In genomic region chr12:49089831-49090773, GRCh38 we compare ENCODE assay signal across 9 cellular contexts. TPM values are rescaled to one million over a fixed set of nuclear protein-coding genes. Genes with fewer than 3 reads are reported as not detected.
A peak's percentile ranks its signal among the peaks of the same experiment; 100 is the strongest.
DNase-seq lines count a peak whose midpoint lies in the region; ATAC-seq, FAIRE-seq and TF ChIP-seq lines count a peak whose summit lies in the region.
"Had no signal": no experiment of that assay in that cellular context is flagged by ENCODE, and none has a peak within 500 bp of the region (broad histone marks: within the 10 kb centered on the region; RNA-seq: fewer than 3 reads in every experiment).

No MANE protein-coding gene starts in this region.

- H3K27me3 ChIP-seq in fibroblast of lung (ENCODE audit: control insufficient read depth, insufficient read depth, low read length), result peaks cover 20% of the 10 kb centered on the region

- TF ChIP-seq CTCF in AG09319 (IDR thresholded peaks at IDR 0.05; ENCODE audit: low read depth, low read length) (peak; percentile 33), activated B cell treated with CpG ODN at 0.5 μM for 24 hours (IDR thresholded peaks at IDR 0.05) (no peak), fibroblast of lung (conservative IDR thresholded peaks at IDR 0.05 in 1 of 2, IDR thresholded peaks at IDR 0.05 in 1 of 2; ENCODE audit: low read depth in 1 of 2, low read length in 2 of 2) (peak in 1 of 2 donors; percentile 27), neural crest cell (conservative IDR thresholded peaks at IDR 0.05) (peak; percentile 37)

- peak overlapping the region; percentile 78 for H3K4me2 ChIP-seq in fibroblast of lung (ENCODE audit: extremely low read depth, insufficient read depth, low read length)

- H3K4me3 Mint-ChIP-seq in activated B cell treated with CpG ODN at 0.5 μM for 24 hours (peak overlapping the region; percentile 75), neural crest cell (peak overlapping the region; percentile 80)

- H3K9me3 Mint-ChIP-seq in activated B cell treated with CpG ODN at 0.5 μM for 24 hours (no peaks in the 10 kb centered on the region), neural crest cell (no peaks in the 10 kb centered on the region)

- peak overlapping the region; percentile 34 for H2AFZ ChIP-seq in fibroblast of lung (ENCODE audit: low read length)

- no peaks in the 10 kb centered on the region for H3K36me3 ChIP-seq in fibroblast of lung (ENCODE audit: control insufficient read depth, insufficient read depth, low read length)

- CTCF ChIA-PET in activated B cell treated with CpG ODN at 0.5 μM for 24 hours (lab: Charles Lee), result interaction anchor here (1.0 to 6.5 kb wide), 7 partner anchors 8 to 145 kb away, joined by 3 to 79 read pairs (median 19); partner anchors contain the start of gene RHEBL1

- ATAC-seq in activated B cell treated with CpG ODN at 0.5 μM for 24 hours (ENCODE audit: low read depth), result no peak
- no peak for ATAC-seq in HG03045 (IDR thresholded peaks at IDR 0.05; ENCODE audit: unreplicated experiment)
- ATAC-seq in HG02884 (IDR thresholded peaks at IDR 0.05; ENCODE audit: unreplicated experiment), result no peak

- no peaks in the 10 kb centered on the region for H4K20me1 ChIP-seq in fibroblast of lung (ENCODE audit: control insufficient read depth, extremely low read depth, insufficient read depth, low read length)

- H3K27ac ChIP-seq in fibroblast of lung (ENCODE audit: insufficient read depth, low read length), result no peak overlapping the region

- POLR2A ChIA-PET in activated B cell treated with CpG ODN at 0.5 μM for 24 hours (lab: Charles Lee), result interaction anchor here (0.5 to 5.0 kb wide), 5 partner anchors 20 to 172 kb away, joined by 4 to 44 read pairs (median 9); partner anchors contain the start of genes RHEBL1, TUBA1A and TUBA1B

- no peak for TF ChIP-seq POLR2A in GM12891 (IDR thresholded peaks at IDR 0.05; ENCODE audit: low read depth, low read length)

- H3K27ac Mint-ChIP-seq in activated B cell treated with CpG ODN at 0.5 μM for 24 hours (no peak overlapping the region), neural crest cell (ENCODE audit: unreplicated experiment) (peak overlapping the region; percentile 83)

- H3K27me3 Mint-ChIP-seq in activated B cell treated with CpG ODN at 0.5 μM for 24 hours (peaks cover 55% of the 10 kb centered on the region), neural crest cell (ENCODE audit: low read depth) (peaks cover 64% of the 10 kb centered on the region)

- H3K4me1 Mint-ChIP-seq in activated B cell treated with CpG ODN at 0.5 μM for 24 hours (peaks cover 58% of the 10 kb centered on the region), neural crest cell (peaks cover 55% of the 10 kb centered on the region)

- peak overlapping the region in 3 of 4 experiments; percentile 36 to 51 (median 37) for H3K4me3 ChIP-seq in fibroblast of lung (replicated peaks in 1 of 4; ENCODE audit: control extremely low read depth in 1 of 4, insufficient read depth in 1 of 4, low read depth in 3 of 4, low read length in 4 of 4)

- no peaks in the 10 kb centered on the region for H3K79me2 ChIP-seq in fibroblast of lung (ENCODE audit: control insufficient read depth, insufficient read depth, low read length)

- no peak for DNase-seq in AG09319 (ENCODE audit: extremely low read depth, low read depth)
- peak; percentile 15 for DNase-seq in HCEC 1CT
- peak; percentile 48 for DNase-seq in activated B cell treated with CpG ODN at 0.5 μM for 24 hours
- DNase-seq in fibroblast of lung (ENCODE audit: low read depth in 2 of 2), result peak; percentile 36 to 57
- DNase-seq in neural crest cell (ENCODE audit: low read depth, low spot score), result peak; percentile 36
- no peak for DNase-seq in GM12891 (ENCODE audit: insufficient read length, low spot score)

- H3K36me3 Mint-ChIP-seq in activated B cell treated with CpG ODN at 0.5 μM for 24 hours (ENCODE audit: low read depth) (no peaks in the 10 kb centered on the region), neural crest cell (ENCODE audit: low read depth) (no peaks in the 10 kb centered on the region)

- no peak for FAIRE-seq in GM12891 (lab: Jason Lieb, UNC)
- FAIRE-seq: islet of Langerhans had no signal

- no peak overlapping the region for H3K9ac ChIP-seq in fibroblast of lung (ENCODE audit: insufficient read depth, low read length)

- peaks cover 9% of the 10 kb centered on the region for H3K4me1 ChIP-seq in fibroblast of lung (ENCODE audit: control insufficient read depth, extremely low read depth, insufficient read depth, low read length)

- no peaks in the 10 kb centered on the region for H3K9me3 ChIP-seq in fibroblast of lung (ENCODE audit: control insufficient read depth, insufficient read depth, low read depth, low read length)

- intact Hi-C loops in activated B cell treated with CpG ODN at 0.5 μM for 24 hours (cut with micrococcal nuclease), result loop anchor here (2.0 to 5.0 kb wide), 3 partner anchors 99 to 253 kb away; partner anchors contain the start of gene TUBA1A

TF ChIP-seq in GM12891, 5 proteins besides CTCF, POLR2A, EP300 and RAD21:
- TF ChIP-seq PAX5 (IDR thresholded peaks at IDR 0.05; ENCODE audit: insufficient read depth, low read length, severe bottlenecking) (no peak), POLR2AphosphoS5 (IDR thresholded peaks at IDR 0.05; ENCODE audit: low read depth, low read length) (no peak), SPI1 (IDR thresholded peaks at IDR 0.05; ENCODE audit: low read depth, low read length) (no peak), TAF1 (IDR thresholded peaks at IDR 0.05; ENCODE audit: low read depth, low read length) (no peak), POU2F2 (IDR thresholded peaks at IDR 0.05; ENCODE audit: low read depth, low read length) (no peak)

RNA-seq across cellular contexts. Expression of gene DHH, which starts 4.5 kb away (rescaled TPM):
- total RNA-seq in activated B cell treated with CpG ODN at 0.5 μM for 24 hours (0.09 TPM in 1 of 2 replicates, not detected in the other), fibroblast of lung (under 0.01 TPM in 2 replicates), neural crest cell (1.5 TPM in 2 replicates)
- 0.01 TPM in 2 replicates for polyA plus RNA-seq in fibroblast of lung
- not detected in 2 replicates for polyA plus RNA-seq in fibroblast of lung (2012)
- not detected in 2 replicates for polyA minus RNA-seq in fibroblast of lung (ENCODE audit: low replicate concordance)
- polyA plus RNA-seq in GM12891 (2012; ENCODE audit: low read depth, missing spikeins), result not detected

RNA-seq across cellular contexts. Expression of gene RHEBL1, which starts 20.3 kb away (rescaled TPM):
- total RNA-seq in activated B cell treated with CpG ODN at 0.5 μM for 24 hours, result 3.2 and 3.3 TPM in 2 replicates
- 0.33 and 0.51 TPM in 2 replicates for total RNA-seq in fibroblast of lung
- 0.28 and 0.41 TPM in 2 replicates for polyA plus RNA-seq in fibroblast of lung
- polyA plus RNA-seq in fibroblast of lung (2012), result 0.37 and 0.39 TPM in 2 replicates
- not detected in 2 replicates for polyA minus RNA-seq in fibroblast of lung (ENCODE audit: low replicate concordance)
- 1.2 and 2.1 TPM in 2 replicates for total RNA-seq in neural crest cell
- 6.1 TPM for polyA plus RNA-seq in GM12891 (2012; ENCODE audit: low read depth, missing spikeins)

RNA-seq across cellular contexts. Expression of gene LMBR1L, which starts 20.5 kb away (rescaled TPM):
- 64.2 and 79.9 TPM in 2 replicates for total RNA-seq in activated B cell treated with CpG ODN at 0.5 μM for 24 hours
- total RNA-seq in fibroblast of lung, result 53.2 and 54.2 TPM in 2 replicates
- polyA plus RNA-seq in fibroblast of lung, result 28.0 and 30.9 TPM in 2 replicates
- polyA plus RNA-seq in fibroblast of lung (2012), result 28.2 and 29.8 TPM in 2 replicates
- polyA minus RNA-seq in fibroblast of lung (ENCODE audit: low replicate concordance), result 45.6 and 115 TPM in 2 replicates
- total RNA-seq in neural crest cell, result 101 TPM in 2 replicates
- polyA plus RNA-seq in GM12891 (2012; ENCODE audit: low read depth, missing spikeins), result 21.6 TPM

RNA-seq across cellular contexts. Expression of gene KMT2D, which starts 29.5 kb away (rescaled TPM):
- 127 and 136 TPM in 2 replicates for total RNA-seq in activated B cell treated with CpG ODN at 0.5 μM for 24 hours
- total RNA-seq in fibroblast of lung, result 21.1 and 33.0 TPM in 2 replicates
- polyA plus RNA-seq in fibroblast of lung, result 7.3 and 10.0 TPM in 2 replicates
- polyA plus RNA-seq in fibroblast of lung (2012), result 13.4 and 14.1 TPM in 2 replicates
- 41.0 and 50.0 TPM in 2 replicates for polyA minus RNA-seq in fibroblast of lung (ENCODE audit: low replicate concordance)
- 99.8 and 107 TPM in 2 replicates for total RNA-seq in neural crest cell
- polyA plus RNA-seq in GM12891 (2012; ENCODE audit: low read depth, missing spikeins), result 17.2 TPM

RNA-seq across cellular contexts. Expression of gene TUBA1B, which starts 41.1 kb away (rescaled TPM):
- total RNA-seq in activated B cell treated with CpG ODN at 0.5 μM for 24 hours (916 and 951 TPM in 2 replicates), fibroblast of lung (656 and 1,258 TPM in 2 replicates), neural crest cell (3,094 and 3,153 TPM in 2 replicates)
- polyA plus RNA-seq in fibroblast of lung, result 3,083 and 6,675 TPM in 2 replicates
- polyA plus RNA-seq in fibroblast of lung (2012), result 1,678 and 3,646 TPM in 2 replicates
- polyA minus RNA-seq in fibroblast of lung (ENCODE audit: low replicate concordance), result 4,720 and 8,882 TPM in 2 replicates
- polyA plus RNA-seq in GM12891 (2012; ENCODE audit: low read depth, missing spikeins), result 1,284 TPM

Comparison
In these comparisons a context has a peak if more than half of its experiments do, and no peak if none do; other contexts are left out.
1. DNase-seq: peak in HCEC 1CT (single experiment), activated B cell treated with CpG ODN at 0.5 μM for 24 hours (single experiment), fibroblast of lung (2 of 2) and neural crest cell (single experiment); none in AG09319 (single experiment) and GM12891 (single experiment).